ENCODE assay signal across 8 cellular contexts in the genomic region with DNA sequence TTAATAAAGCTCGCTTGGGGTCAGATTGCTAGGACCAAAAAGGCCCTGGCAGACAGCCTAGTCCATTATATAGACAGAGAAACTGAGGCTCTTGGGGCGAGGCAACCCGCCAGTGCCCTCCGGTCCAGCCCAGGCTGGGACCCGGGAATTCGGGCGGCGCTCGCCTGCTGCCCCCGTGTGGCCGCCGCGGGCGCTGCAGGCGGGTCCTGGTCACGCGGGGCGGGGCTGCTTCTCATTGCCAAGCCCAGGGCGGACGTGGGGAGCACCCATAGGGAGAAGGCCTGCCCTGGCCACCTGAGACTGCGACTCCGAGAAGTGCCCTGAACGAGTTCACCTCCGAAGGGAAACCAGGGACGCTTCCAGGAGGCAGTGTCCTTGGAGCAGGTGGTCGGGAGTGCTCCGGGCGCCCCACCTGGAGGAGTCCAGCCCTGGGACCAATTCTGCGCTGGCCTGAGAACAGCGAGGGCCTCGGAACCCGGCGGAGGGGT. TPM values are rescaled to one million over a fixed set of nuclear protein-coding genes. Genes with fewer than 3 reads are reported as not detected.
DNase-seq lines count a peak whose midpoint lies in the region; ATAC-seq lines count a peak whose summit lies in the region.

No MANE protein-coding gene starts in this region.

- H3K27ac Mint-ChIP-seq in activated CD4-positive, alpha-beta memory T cell treated with anti-CD3 and anti-CD28 coated beads, Interleukin-2, amount 10 ng/mL, durations not matched to agents 7 days and 5 days, result no peak overlapping the region

- peak; percentile 51 for DNase-seq in NCI-H82 (lab: John Stamatoyannopoulos, UW)
- DNase-seq in NCI-H82 treated with DMSO at 0.1 percent for 48 hours (lab: John Stamatoyannopoulos, UW; ENCODE audit: unreplicated experiment), result no peak
- DNase-seq in NCI-H1092 (lab: John Stamatoyannopoulos, UW), result peak; percentile 46
- peak; percentile 71 for DNase-seq in activated CD4-positive, alpha-beta memory T cell treated with anti-CD3 and anti-CD28 coated beads, Interleukin-2, amount 10 ng/mL, durations not matched to agents 7 days and 5 days
- peak; percentile 59 for DNase-seq in effector CD8-positive, alpha-beta T cell (lab: John Stamatoyannopoulos, UW)
- peak; percentile 33 for DNase-seq in midbrain (lab: John Stamatoyannopoulos, UW)
- peak; percentile 40 to 43 for DNase-seq in stimulated activated CD8-positive, alpha-beta memory T cell treated with anti-CD3 and anti-CD28 coated beads, Interleukin-4, amount 100 ng/mL, for 1 hour (ENCODE audit: low read depth in 2 of 2, low spot score in 1 of 2)

- POLR2A ChIA-PET in activated CD4-positive, alpha-beta memory T cell treated with anti-CD3 and anti-CD28 coated beads, Interleukin-2, amount 10 ng/mL, durations not matched to agents 7 days and 5 days (lab: Charles Lee), result no interaction called here

- H3K9me3 Mint-ChIP-seq in activated CD4-positive, alpha-beta memory T cell treated with anti-CD3 and anti-CD28 coated beads, Interleukin-2, amount 10 ng/mL, durations not matched to agents 7 days and 5 days, result no peaks in the 10 kb centered on the region

- no peaks in the 10 kb centered on the region for H3K27me3 Mint-ChIP-seq in activated CD4-positive, alpha-beta memory T cell treated with anti-CD3 and anti-CD28 coated beads, Interleukin-2, amount 10 ng/mL, durations not matched to agents 7 days and 5 days

- H3K4me1 Mint-ChIP-seq in activated CD4-positive, alpha-beta memory T cell treated with anti-CD3 and anti-CD28 coated beads, Interleukin-2, amount 10 ng/mL, durations not matched to agents 7 days and 5 days, result no peaks in the 10 kb centered on the region

- no peak for ATAC-seq in GM19395 (IDR thresholded peaks at IDR 0.05; ENCODE audit: unreplicated experiment)

- no peaks in the 10 kb centered on the region for H3K36me3 Mint-ChIP-seq in activated CD4-positive, alpha-beta memory T cell treated with anti-CD3 and anti-CD28 coated beads, Interleukin-2, amount 10 ng/mL, durations not matched to agents 7 days and 5 days (ENCODE audit: low read depth)

- H3K4me3 Mint-ChIP-seq in activated CD4-positive, alpha-beta memory T cell treated with anti-CD3 and anti-CD28 coated beads, Interleukin-2, amount 10 ng/mL, durations not matched to agents 7 days and 5 days, result no peak overlapping the region

- CTCF ChIA-PET in activated CD4-positive, alpha-beta memory T cell treated with anti-CD3 and anti-CD28 coated beads, Interleukin-2, amount 10 ng/mL, durations not matched to agents 7 days and 5 days (lab: Charles Lee), result interaction anchor here (0.7 to 2.7 kb wide), 4 partner anchors 42 to 301 kb away, joined by 3 to 13 read pairs (median 4); no protein-coding TSS in a partner anchor

RNA-seq across cellular contexts. Expression of gene CSNK1E, which starts 36.0 kb away (rescaled TPM):
- total RNA-seq in activated CD4-positive, alpha-beta memory T cell treated with anti-CD3 and anti-CD28 coated beads, Interleukin-2, amount 10 ng/mL, durations not matched to agents 7 days and 5 days, result 100 to 1,000 TPM in 1 of 2 experiments, 10 to 100 TPM in 1; 99.9 to 102 TPM
